8 cellular contexts compared by ENCODE assay signal in the genomic region with DNA sequence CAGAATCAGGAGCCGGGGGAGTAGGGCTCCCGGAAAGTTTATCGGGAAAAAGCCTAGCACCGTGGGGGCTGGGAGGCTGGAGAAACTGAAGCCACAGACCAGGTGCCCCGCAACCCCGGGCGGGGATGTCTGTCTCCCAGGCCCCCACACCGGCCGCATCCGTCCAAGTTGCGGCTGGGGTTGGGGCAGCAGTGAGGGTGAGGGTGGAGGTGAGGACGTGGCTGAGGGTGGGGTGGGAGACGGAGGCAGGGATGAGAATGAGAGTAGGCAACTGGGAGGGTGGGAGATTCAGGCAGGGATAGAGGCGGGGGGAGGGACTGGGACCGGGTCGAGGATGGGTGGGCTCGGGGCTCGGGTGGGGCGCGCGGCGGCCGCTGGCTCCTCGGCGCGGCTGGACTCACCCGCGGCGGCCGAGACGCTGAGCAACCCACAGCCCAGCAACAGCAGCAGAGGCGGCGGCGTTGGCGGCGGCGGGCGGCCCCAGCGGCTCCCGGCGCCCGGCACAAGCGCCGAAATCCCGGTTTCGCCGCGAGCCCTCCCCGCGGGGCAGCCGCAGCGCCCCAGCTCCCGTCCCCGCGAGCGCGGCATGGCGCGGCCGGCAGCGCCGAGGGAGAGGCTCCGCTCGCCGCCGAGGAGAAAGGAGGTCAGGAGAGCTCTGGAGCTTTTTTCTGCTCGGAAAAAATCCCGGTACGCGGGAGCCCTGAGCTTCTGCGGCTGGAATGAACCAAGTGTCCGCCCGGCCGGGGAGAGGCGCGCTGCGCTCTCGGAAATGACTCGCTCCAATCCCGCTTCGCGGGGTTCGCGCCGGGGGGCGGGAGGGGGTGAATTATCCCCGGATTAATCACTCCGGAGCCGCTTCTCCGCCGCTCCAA. TPM values are rescaled to one million over a fixed set of nuclear protein-coding genes. Genes with fewer than 3 reads are reported as not detected.
DNase-seq lines count a peak whose midpoint lies in the region; ATAC-seq and TF ChIP-seq lines count a peak whose summit lies in the region.

A gene (minus strand): TSS at position 721 of the 872 bp plus-strand sequence. CDS start 133 bp downstream, at position 588.

- intact Hi-C loops in breast epithelium (cut with DNase I; ENCODE audit: low total_unique reads): loop anchor here (5.0 kb wide), 1 partner anchor 1538 kb away; no protein-coding TSS in a partner anchor

- H3K27me3 ChIP-seq in breast epithelium (peaks cover 0 to 56% of the 10 kb centered on the region in 2 donors), thoracic aorta (replicated peaks; ENCODE audit: insufficient read depth) (no peaks in the 10 kb centered on the region)

- H3K4me1 ChIP-seq in breast epithelium: peaks cover 8% of the 10 kb centered on the region in 2 donors
- H3K4me1 ChIP-seq in thoracic aorta (ENCODE audit: control insufficient read depth in 1 of 2, low read depth in 2 of 2): peaks cover 25 to 42% of the 10 kb centered on the region in 2 donors

- no peaks in the 10 kb centered on the region for H3K9me3 ChIP-seq in breast epithelium
- H3K9me3 ChIP-seq in thoracic aorta: no peaks in the 10 kb centered on the region

- H3K36me3 ChIP-seq in breast epithelium (no peaks in the 10 kb centered on the region), thoracic aorta (no peaks in the 10 kb centered on the region)

- DNase-seq in AG20443 (ENCODE audit: low spot score) (peak; percentile 83), NCI-H1105 treated with DMSO at 0.1 percent for 48 hours (lab: John Stamatoyannopoulos, UW) (peak; percentile 72), breast epithelium (ENCODE audit: low spot score in 2 of 2) (no peak), left kidney (ENCODE audit: low read depth, low spot score) (peak; percentile 86), thoracic aorta (ENCODE audit: low spot score) (no peak), activated gamma-delta T cell (lab: John Stamatoyannopoulos, UW) (no peak), dedifferentiated amniotic fluid mesenchymal stem cell (ENCODE audit: extremely low spot score) (no peak)

- H3K4me3 ChIP-seq in breast epithelium: peak within 1 kb of the TSS; percentile 43 to 66 (median 46)
- peak within 1 kb of the TSS; percentile 73 for H3K4me3 ChIP-seq in thoracic aorta

- TF ChIP-seq POLR2A in breast epithelium (IDR thresholded peaks at IDR 0.05): no peak

- no peak for ATAC-seq in thoracic aorta (ENCODE audit: insufficient number of reproducible peaks, low FRiP score, low read depth)
- no peak for ATAC-seq in GM18520 (IDR thresholded peaks at IDR 0.05; ENCODE audit: unreplicated experiment)

- TF ChIP-seq CTCF in breast epithelium (IDR thresholded peaks at IDR 0.05): no peak
- no peak for TF ChIP-seq CTCF in thoracic aorta (IDR thresholded peaks at IDR 0.05)

- no peak within 1 kb of the TSS for H3K27ac ChIP-seq in breast epithelium
- no peak within 1 kb of the TSS for H3K27ac ChIP-seq in thoracic aorta

RNA-seq across cellular contexts. Expression of the gene that starts here (rescaled TPM):
- total RNA-seq in breast epithelium (1 to 10 TPM in 1 of 3 donors, under 1 TPM in 2; 0.33 to 2.6 (median 0.44) TPM), thoracic aorta (1 to 10 TPM; 2.8 to 3.0 TPM)

Comparison
In these comparisons a context has a peak if more than half of its experiments do, and no peak if none do; other contexts are left out.
1. DNase-seq: peak in AG20443 (single experiment), NCI-H1105 treated with DMSO at 0.1 percent for 48 hours (single experiment) and left kidney (single experiment); none in breast epithelium (0 of 2), thoracic aorta (single experiment), activated gamma-delta T cell (single experiment) and dedifferentiated amniotic fluid mesenchymal stem cell (single experiment).